ENCODE assay signal across 1 cellular context in genomic region chr22:46296257-46297150, GRCh38.
TF ChIP-seq lines count a peak whose summit lies in the region.

A gene with protein sequence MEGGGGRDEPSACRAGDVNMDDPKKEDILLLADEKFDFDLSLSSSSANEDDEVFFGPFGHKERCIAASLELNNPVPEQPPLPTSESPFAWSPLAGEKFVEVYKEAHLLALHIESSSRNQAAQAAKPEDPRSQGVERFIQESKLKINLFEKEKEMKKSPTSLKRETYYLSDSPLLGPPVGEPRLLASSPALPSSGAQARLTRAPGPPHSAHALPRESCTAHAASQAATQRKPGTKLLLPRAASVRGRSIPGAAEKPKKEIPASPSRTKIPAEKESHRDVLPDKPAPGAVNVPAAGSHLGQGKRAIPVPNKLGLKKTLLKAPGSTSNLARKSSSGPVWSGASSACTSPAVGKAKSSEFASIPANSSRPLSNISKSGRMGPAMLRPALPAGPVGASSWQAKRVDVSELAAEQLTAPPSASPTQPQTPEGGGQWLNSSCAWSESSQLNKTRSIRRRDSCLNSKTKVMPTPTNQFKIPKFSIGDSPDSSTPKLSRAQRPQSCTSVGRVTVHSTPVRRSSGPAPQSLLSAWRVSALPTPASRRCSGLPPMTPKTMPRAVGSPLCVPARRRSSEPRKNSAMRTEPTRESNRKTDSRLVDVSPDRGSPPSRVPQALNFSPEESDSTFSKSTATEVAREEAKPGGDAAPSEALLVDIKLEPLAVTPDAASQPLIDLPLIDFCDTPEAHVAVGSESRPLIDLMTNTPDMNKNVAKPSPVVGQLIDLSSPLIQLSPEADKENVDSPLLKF (plus strand): TSS chr22:46296870. CDS start chr22:46297401, 531 bp downstream.

TF ChIP-seq in H1, 55 proteins besides CTCF, POLR2A, EP300 and RAD21:
- TF ChIP-seq TAF7 (optimal IDR thresholded peaks at IDR 0.05; ENCODE audit: borderline replicate concordance, low read depth, low read length) (peak; percentile 60), TAF1 (IDR thresholded peaks at IDR 0.05; ENCODE audit: low read depth, low read length) (0 out of 2 replicates have a peak, but pooled peaks have one; percentile 21), SIX5 (IDR thresholded peaks at IDR 0.05; ENCODE audit: low read depth, low read length) (peak; percentile 30; the same call in 1 of the 2 replicates), YY1 (IDR thresholded peaks at IDR 0.05; ENCODE audit: low read depth, low read length) (peak; percentile 58; the same call in 1 of the 2 replicates), KDM5A (IDR thresholded peaks at IDR 0.05; ENCODE audit: low read length) (0 out of 2 replicates have a peak, but pooled peaks have one; percentile 21), CREB1 (IDR thresholded peaks at IDR 0.05) (peak; percentile 93), ASH2L (IDR thresholded peaks at IDR 0.05; ENCODE audit: low read length) (peak; percentile 63), SAP30 (IDR thresholded peaks at IDR 0.05; ENCODE audit: insufficient read depth, insufficient replicate concordance, low read length) (peak; percentile 62), CHD7 (IDR thresholded peaks at IDR 0.05; ENCODE audit: insufficient replicate concordance, low read length) (no peak), USF2 (IDR thresholded peaks at IDR 0.05; ENCODE audit: low read length) (no peak), KDM1A (IDR thresholded peaks at IDR 0.05; ENCODE audit: borderline replicate concordance, low read length) (0 out of 2 replicates have a peak, but pooled peaks have one; percentile 32), SIN3A (conservative IDR thresholded peaks at IDR 0.05 in 1 of 2, IDR thresholded peaks at IDR 0.05 in 1 of 2; ENCODE audit: low read depth in 1 of 2, low read length in 2 of 2) (peak; percentile 10 to 95; a peak in 2 of 4 replicates), SP4 (IDR thresholded peaks at IDR 0.05; ENCODE audit: low read length) (no peak), NRF1 (IDR thresholded peaks at IDR 0.05; ENCODE audit: low read depth, low read length) (peak; percentile 92), PHF8 (conservative IDR thresholded peaks at IDR 0.05; ENCODE audit: low read depth, low read length) (no peak; the same call in none of the 2 replicates), RXRA (IDR thresholded peaks at IDR 0.05; ENCODE audit: insufficient read depth, low read depth, low read length) (no peak), CBX5 (IDR thresholded peaks at IDR 0.05; ENCODE audit: low read depth, low read length) (no peak), KDM4A (IDR thresholded peaks at IDR 0.05; ENCODE audit: low read depth, low read length, severe bottlenecking) (peak; percentile 59), ATF3 (IDR thresholded peaks at IDR 0.05; ENCODE audit: insufficient read depth, low read depth, low read length) (0 out of 2 replicates have a peak, but pooled peaks have one; percentile 3), MAX (IDR thresholded peaks at IDR 0.05) (peak; percentile 65; the same call in 1 of the 2 replicates), EZH2 (IDR thresholded peaks at IDR 0.05; ENCODE audit: low read depth, low read length, severe bottlenecking) (no peak), BCL11A (IDR thresholded peaks at IDR 0.05; ENCODE audit: low read depth in 2 of 2, low read length in 2 of 2) (no peak), TBP (IDR thresholded peaks at IDR 0.05; ENCODE audit: low read depth, low read length) (peak; percentile 47; the same call in 1 of the 2 replicates)
